In genomic region chr22:17628304-17629166, GRCh38 we compare ENCODE assay signal across 1 cellular context.
TF ChIP-seq lines count a peak whose summit lies in the region.

Gene ATP6V1E1 (minus strand): TSS chr22:17628749. CDS start chr22:17628635, 114 bp downstream.

TF ChIP-seq in K562, 482 proteins besides CTCF, POLR2A, EP300 and RAD21 (continued from another document and continues in another):
- TF ChIP-seq DDX20 (tag; IDR thresholded peaks at IDR 0.05; ENCODE audit: low read depth): no peak
- TF ChIP-seq CBFB (CRISPR knock-in tag; IDR thresholded peaks at IDR 0.05): peak; percentile 69; the same call in 1 of the 2 replicates
- TF ChIP-seq U2AF2 (optimal IDR thresholded peaks at IDR 0.05; ENCODE audit: low read depth, low read length): no peak
- TF ChIP-seq, protein P1, sequence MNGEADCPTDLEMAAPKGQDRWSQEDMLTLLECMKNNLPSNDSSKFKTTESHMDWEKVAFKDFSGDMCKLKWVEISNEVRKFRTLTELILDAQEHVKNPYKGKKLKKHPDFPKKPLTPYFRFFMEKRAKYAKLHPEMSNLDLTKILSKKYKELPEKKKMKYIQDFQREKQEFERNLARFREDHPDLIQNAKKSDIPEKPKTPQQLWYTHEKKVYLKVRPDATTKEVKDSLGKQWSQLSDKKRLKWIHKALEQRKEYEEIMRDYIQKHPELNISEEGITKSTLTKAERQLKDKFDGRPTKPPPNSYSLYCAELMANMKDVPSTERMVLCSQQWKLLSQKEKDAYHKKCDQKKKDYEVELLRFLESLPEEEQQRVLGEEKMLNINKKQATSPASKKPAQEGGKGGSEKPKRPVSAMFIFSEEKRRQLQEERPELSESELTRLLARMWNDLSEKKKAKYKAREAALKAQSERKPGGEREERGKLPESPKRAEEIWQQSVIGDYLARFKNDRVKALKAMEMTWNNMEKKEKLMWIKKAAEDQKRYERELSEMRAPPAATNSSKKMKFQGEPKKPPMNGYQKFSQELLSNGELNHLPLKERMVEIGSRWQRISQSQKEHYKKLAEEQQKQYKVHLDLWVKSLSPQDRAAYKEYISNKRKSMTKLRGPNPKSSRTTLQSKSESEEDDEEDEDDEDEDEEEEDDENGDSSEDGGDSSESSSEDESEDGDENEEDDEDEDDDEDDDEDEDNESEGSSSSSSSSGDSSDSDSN (IDR thresholded peaks at IDR 0.05; ENCODE audit: borderline replicate concordance in 1 of 2, low read depth in 2 of 2, low read length in 2 of 2): 0 out of 4 replicates have a peak, but pooled peaks of 1 of the 2 experiments have one; percentile 26
- TF ChIP-seq THAP7 (CRISPR knock-in tag; IDR thresholded peaks at IDR 0.05): peak; percentile 56; the same call in 1 of the 2 replicates
- TF ChIP-seq RB1 (IDR thresholded peaks at IDR 0.05; ENCODE audit: low read depth): no peak
- TF ChIP-seq CCAR2 (IDR thresholded peaks at IDR 0.05; ENCODE audit: low read depth, low read length): no peak
- no peak for TF ChIP-seq ZNF655 (CRISPR knock-in tag; IDR thresholded peaks at IDR 0.05)
- TF ChIP-seq STAG1 (CRISPR knock-in tag; IDR thresholded peaks at IDR 0.05; ENCODE audit: borderline replicate concordance): no peak
- no peak for TF ChIP-seq SNRNP70 (optimal IDR thresholded peaks at IDR 0.05; ENCODE audit: low read depth, low read length)
- TF ChIP-seq, protein P2, sequence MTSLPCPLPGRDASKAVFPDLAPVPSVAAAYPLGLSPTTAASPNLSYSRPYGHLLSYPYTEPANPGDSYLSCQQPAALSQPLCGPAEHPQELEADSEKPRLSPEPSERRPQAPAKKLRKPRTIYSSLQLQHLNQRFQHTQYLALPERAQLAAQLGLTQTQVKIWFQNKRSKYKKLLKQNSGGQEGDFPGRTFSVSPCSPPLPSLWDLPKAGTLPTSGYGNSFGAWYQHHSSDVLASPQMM (CRISPR knock-in tag; IDR thresholded peaks at IDR 0.05): no peak
- TF ChIP-seq MNT (conservative IDR thresholded peaks at IDR 0.05): peak; percentile 81 to 92
- TF ChIP-seq ATF1 (CRISPR knock-in tag; IDR thresholded peaks at IDR 0.05): no peak
- TF ChIP-seq ATF1 (tag; IDR thresholded peaks at IDR 0.05): peak; percentile 96
- TF ChIP-seq MTA2 (IDR thresholded peaks at IDR 0.05; ENCODE audit: low read depth): no peak
- peak; percentile 84 for TF ChIP-seq NFRKB (IDR thresholded peaks at IDR 0.05; ENCODE audit: low read depth)
- peak; percentile 85 for TF ChIP-seq TBP (optimal IDR thresholded peaks at IDR 0.05; ENCODE audit: low read depth, low read length)
- no peak for TF ChIP-seq MCM3 (IDR thresholded peaks at IDR 0.05)
- TF ChIP-seq GATAD2B (IDR thresholded peaks at IDR 0.05; ENCODE audit: borderline replicate concordance): no peak
- no peak for TF ChIP-seq GTF2A2 (tag; IDR thresholded peaks at IDR 0.05)
- TF ChIP-seq ZNF12 (CRISPR knock-in tag; IDR thresholded peaks at IDR 0.05): no peak
- TF ChIP-seq FIP1L1 (IDR thresholded peaks at IDR 0.05; ENCODE audit: low read depth, low read length, poor library complexity, severe bottlenecking): no peak
- TF ChIP-seq, protein P3, sequence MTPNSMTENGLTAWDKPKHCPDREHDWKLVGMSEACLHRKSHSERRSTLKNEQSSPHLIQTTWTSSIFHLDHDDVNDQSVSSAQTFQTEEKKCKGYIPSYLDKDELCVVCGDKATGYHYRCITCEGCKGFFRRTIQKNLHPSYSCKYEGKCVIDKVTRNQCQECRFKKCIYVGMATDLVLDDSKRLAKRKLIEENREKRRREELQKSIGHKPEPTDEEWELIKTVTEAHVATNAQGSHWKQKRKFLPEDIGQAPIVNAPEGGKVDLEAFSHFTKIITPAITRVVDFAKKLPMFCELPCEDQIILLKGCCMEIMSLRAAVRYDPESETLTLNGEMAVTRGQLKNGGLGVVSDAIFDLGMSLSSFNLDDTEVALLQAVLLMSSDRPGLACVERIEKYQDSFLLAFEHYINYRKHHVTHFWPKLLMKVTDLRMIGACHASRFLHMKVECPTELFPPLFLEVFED (CRISPR knock-in tag; conservative IDR thresholded peaks at IDR 0.05): 0 out of 2 replicates have a peak, but pooled peaks have one; percentile 69
- no peak; a peak in 2 of 4 replicates for TF ChIP-seq ARNT (IDR thresholded peaks at IDR 0.05)
- TF ChIP-seq ZNF740 (CRISPR knock-in tag; IDR thresholded peaks at IDR 0.05): no peak
- no peak for TF ChIP-seq ZNF740 (tag; IDR thresholded peaks at IDR 0.05)
- no peak for TF ChIP-seq BMI1 (IDR thresholded peaks at IDR 0.05; ENCODE audit: low read length)
- no peak for TF ChIP-seq ZNF146 (CRISPR knock-in tag; IDR thresholded peaks at IDR 0.05; ENCODE audit: unreplicated experiment)
- no peak for TF ChIP-seq HINFP (tag; conservative IDR thresholded peaks at IDR 0.05; ENCODE audit: low read depth)
- TF ChIP-seq KHSRP (IDR thresholded peaks at IDR 0.05): peak; percentile 55; the same call in 1 of the 2 replicates
- no peak for TF ChIP-seq ZNF561 (CRISPR knock-in tag; conservative IDR thresholded peaks at IDR 0.05)
- no peak for TF ChIP-seq ZBTB2 (IDR thresholded peaks at IDR 0.05)
- TF ChIP-seq ZNF699 (CRISPR knock-in tag; IDR thresholded peaks at IDR 0.05; ENCODE audit: insufficient replicate concordance): no peak
- TF ChIP-seq MEF2A (IDR thresholded peaks at IDR 0.05; ENCODE audit: control insufficient read depth, low read depth, low read length): no peak
- peak; percentile 60 for TF ChIP-seq SMAD1 (IDR thresholded peaks at IDR 0.05; ENCODE audit: low read depth, low read length, partially characterized antibody)
- TF ChIP-seq ZNF134 (CRISPR knock-in tag; conservative IDR thresholded peaks at IDR 0.05): no peak
- no peak for TF ChIP-seq KDM1A (IDR thresholded peaks at IDR 0.05)
- no peak for TF ChIP-seq ZBTB17 (CRISPR knock-in tag; IDR thresholded peaks at IDR 0.05)
- TF ChIP-seq ZNF445 (CRISPR knock-in tag; IDR thresholded peaks at IDR 0.05; ENCODE audit: low read depth): no peak
- TF ChIP-seq FOXA3 (CRISPR knock-in tag; conservative IDR thresholded peaks at IDR 0.05 in 1 of 2, IDR thresholded peaks at IDR 0.05 in 1 of 2): no peak
- no peak for TF ChIP-seq KDM4B (IDR thresholded peaks at IDR 0.05; ENCODE audit: borderline replicate concordance in 2 of 2, low read depth in 1 of 2)
- TF ChIP-seq BACH1 (tag; IDR thresholded peaks at IDR 0.05): no peak
- 0 out of 2 replicates have a peak, but pooled peaks have one; percentile 48 for TF ChIP-seq LEF1 (IDR thresholded peaks at IDR 0.05)
- TF ChIP-seq, protein P4, sequence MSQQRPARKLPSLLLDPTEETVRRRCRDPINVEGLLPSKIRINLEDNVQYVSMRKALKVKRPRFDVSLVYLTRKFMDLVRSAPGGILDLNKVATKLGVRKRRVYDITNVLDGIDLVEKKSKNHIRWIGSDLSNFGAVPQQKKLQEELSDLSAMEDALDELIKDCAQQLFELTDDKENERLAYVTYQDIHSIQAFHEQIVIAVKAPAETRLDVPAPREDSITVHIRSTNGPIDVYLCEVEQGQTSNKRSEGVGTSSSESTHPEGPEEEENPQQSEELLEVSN (IDR thresholded peaks at IDR 0.05; ENCODE audit: borderline replicate concordance in 1 of 2, extremely low read depth in 1 of 2, insufficient read depth in 1 of 2, insufficient read length in 1 of 2, low read depth in 1 of 2, low read length in 1 of 2, poor library complexity in 1 of 2, severe bottlenecking in 1 of 2): peak in 1 of 2 experiments; percentile 43
- peak; percentile 96 for TF ChIP-seq POLR2H (tag; IDR thresholded peaks at IDR 0.05; ENCODE audit: low read depth)
- no peak for TF ChIP-seq SLC30A9 (CRISPR knock-in tag; IDR thresholded peaks at IDR 0.05)
- TF ChIP-seq, protein P5, sequence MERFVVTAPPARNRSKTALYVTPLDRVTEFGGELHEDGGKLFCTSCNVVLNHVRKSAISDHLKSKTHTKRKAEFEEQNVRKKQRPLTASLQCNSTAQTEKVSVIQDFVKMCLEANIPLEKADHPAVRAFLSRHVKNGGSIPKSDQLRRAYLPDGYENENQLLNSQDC (CRISPR knock-in tag; IDR thresholded peaks at IDR 0.05): 0 out of 2 replicates have a peak, but pooled peaks have one; percentile 66
- TF ChIP-seq IFI16 (CRISPR knock-in tag; IDR thresholded peaks at IDR 0.05): no peak
- TF ChIP-seq PML (IDR thresholded peaks at IDR 0.05; ENCODE audit: low read length): peak; percentile 47; the same call in 1 of the 2 replicates
- TF ChIP-seq SPI1 (IDR thresholded peaks at IDR 0.05; ENCODE audit: borderline replicate concordance, low read depth, low read length): peak; percentile 71
- no peak for TF ChIP-seq ZNF778 (CRISPR knock-in tag; IDR thresholded peaks at IDR 0.05)
- no peak for TF ChIP-seq YY1 (IDR thresholded peaks at IDR 0.05; ENCODE audit: borderline replicate concordance in 1 of 3, control insufficient read depth in 1 of 3, extremely low read depth in 1 of 3, insufficient read depth in 3 of 3, insufficient read length in 1 of 3, insufficient replicate concordance in 2 of 3, low read depth in 1 of 3, low read length in 2 of 3)
- peak; percentile 90 for TF ChIP-seq TFE3 (CRISPR knock-in tag; IDR thresholded peaks at IDR 0.05)
- peak; percentile 28; the same call in 1 of the 2 replicates for TF ChIP-seq CHD2 (IDR thresholded peaks at IDR 0.05; ENCODE audit: low read depth, low read length)
- no peak for TF ChIP-seq TCF7L2 (IDR thresholded peaks at IDR 0.05; ENCODE audit: low read depth, low read length)
- TF ChIP-seq NRF1 (conservative IDR thresholded peaks at IDR 0.05 in 1 of 2, IDR thresholded peaks at IDR 0.05 in 1 of 2): peak; percentile 84 to 85
- TF ChIP-seq ARID2 (IDR thresholded peaks at IDR 0.05): no peak
- TF ChIP-seq HMG20A (CRISPR knock-in tag; conservative IDR thresholded peaks at IDR 0.05): no peak
- peak; percentile 64 for TF ChIP-seq L3MBTL2 (IDR thresholded peaks at IDR 0.05)
